In the genomic region with DNA sequence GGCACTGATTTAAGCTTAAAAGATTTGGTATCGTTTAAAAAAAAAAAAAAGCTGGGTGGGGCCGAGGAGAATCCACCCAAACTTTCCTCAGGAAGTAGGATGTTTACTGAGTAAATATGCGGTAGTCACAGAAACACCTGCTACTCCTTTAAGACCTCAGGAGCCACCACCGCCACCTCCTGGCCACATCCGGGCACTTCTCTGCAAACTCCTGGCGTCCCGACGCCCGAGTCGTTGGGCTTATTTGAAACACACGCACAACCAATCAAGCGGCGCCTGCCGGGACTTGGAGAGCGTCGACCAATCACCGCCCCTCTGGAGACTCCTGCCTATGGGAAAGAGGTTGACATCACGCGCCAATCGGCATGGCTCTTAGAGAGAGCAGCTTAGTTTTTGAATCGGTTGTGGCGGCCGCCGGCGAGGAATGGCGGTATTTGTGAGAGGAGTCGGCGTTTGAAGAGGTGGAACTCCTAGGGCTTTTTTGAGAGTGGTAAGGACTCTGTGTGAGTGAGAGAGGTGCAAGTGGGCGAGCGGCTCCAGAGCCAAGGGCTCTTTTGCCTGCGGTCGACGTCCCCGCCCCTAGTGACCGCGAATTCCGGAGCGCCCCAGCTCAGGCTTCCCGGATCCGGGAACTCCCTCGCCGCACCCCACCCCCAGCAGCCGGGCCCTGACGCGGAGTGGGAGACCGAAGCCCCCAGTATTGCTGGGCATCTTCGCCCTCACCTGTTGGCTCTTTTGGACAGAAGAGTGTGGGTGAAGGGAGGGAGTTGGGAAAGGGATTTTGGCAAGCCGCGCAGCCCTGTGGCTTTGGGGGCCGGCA, we compare ENCODE assay signal across 8 cellular contexts. TPM values are rescaled to one million over a fixed set of nuclear protein-coding genes. Genes with fewer than 3 reads are reported as not detected.
DNase-seq lines count a peak whose midpoint lies in the region; ATAC-seq and TF ChIP-seq lines count a peak whose summit lies in the region.

A gene with protein sequence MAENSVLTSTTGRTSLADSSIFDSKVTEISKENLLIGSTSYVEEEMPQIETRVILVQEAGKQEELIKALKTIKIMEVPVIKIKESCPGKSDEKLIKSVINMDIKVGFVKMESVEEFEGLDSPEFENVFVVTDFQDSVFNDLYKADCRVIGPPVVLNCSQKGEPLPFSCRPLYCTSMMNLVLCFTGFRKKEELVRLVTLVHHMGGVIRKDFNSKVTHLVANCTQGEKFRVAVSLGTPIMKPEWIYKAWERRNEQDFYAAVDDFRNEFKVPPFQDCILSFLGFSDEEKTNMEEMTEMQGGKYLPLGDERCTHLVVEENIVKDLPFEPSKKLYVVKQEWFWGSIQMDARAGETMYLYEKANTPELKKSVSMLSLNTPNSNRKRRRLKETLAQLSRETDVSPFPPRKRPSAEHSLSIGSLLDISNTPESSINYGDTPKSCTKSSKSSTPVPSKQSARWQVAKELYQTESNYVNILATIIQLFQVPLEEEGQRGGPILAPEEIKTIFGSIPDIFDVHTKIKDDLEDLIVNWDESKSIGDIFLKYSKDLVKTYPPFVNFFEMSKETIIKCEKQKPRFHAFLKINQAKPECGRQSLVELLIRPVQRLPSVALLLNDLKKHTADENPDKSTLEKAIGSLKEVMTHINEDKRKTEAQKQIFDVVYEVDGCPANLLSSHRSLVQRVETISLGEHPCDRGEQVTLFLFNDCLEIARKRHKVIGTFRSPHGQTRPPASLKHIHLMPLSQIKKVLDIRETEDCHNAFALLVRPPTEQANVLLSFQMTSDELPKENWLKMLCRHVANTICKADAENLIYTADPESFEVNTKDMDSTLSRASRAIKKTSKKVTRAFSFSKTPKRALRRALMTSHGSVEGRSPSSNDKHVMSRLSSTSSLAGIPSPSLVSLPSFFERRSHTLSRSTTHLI (plus strand): TSS at position 359 of the 820 bp plus-strand sequence. CDS start 3,805 bp downstream, outside the sequence.

- 2% methylated on average over 33 of the region's 50 CpGs for WGBS in SK-N-SH (ENCODE audit: low lambda C conversion rate)

- peaks cover 22% of the 10 kb centered on the region for H3F3A ChIP-seq in SK-N-SH (replicated peaks; ENCODE audit: insufficient read depth)

- no peaks in the 10 kb centered on the region for H4K20me1 ChIP-seq in SK-N-SH (ENCODE audit: insufficient read depth)

- peak; percentile 98 for DNase-seq in GM10248 (ENCODE audit: extremely low spot score)
- peak; percentile 92 for DNase-seq in NCI-H1048 (lab: John Stamatoyannopoulos, UW)
- peak; percentile 95 for DNase-seq in SK-N-SH
- peak; percentile 96 for DNase-seq in activated naive CD4-positive, alpha-beta T cell treated with anti-CD3 and anti-CD28 coated beads, Interleukin-2, amount 50 U/mL, for 16 hours
- peak; percentile 98 for DNase-seq in germinal center (ENCODE audit: low spot score)
- peak; percentile 99 for DNase-seq in non-pigmented ciliary epithelial cell (ENCODE audit: low read depth)
- DNase-seq in superior temporal gyrus (ENCODE audit: extremely low spot score) = peak; percentile 100

- peak; percentile 73 for TF ChIP-seq CTCF in GM10248 (IDR thresholded peaks at IDR 0.05; ENCODE audit: control extremely low read depth, extremely low read depth, low read depth, missing control alignments)
- peak; percentile 67 for TF ChIP-seq CTCF in SK-N-SH (IDR thresholded peaks at IDR 0.05)

- H3K27ac ChIP-seq in SK-N-SH (ENCODE audit: low read depth in 2 of 2, low read length in 1 of 2) = peak within 1 kb of the TSS; percentile 83 to 96

- H3K9ac ChIP-seq in SK-N-SH = peak within 1 kb of the TSS; percentile 95

- peaks cover 48% of the 10 kb centered on the region for H3K79me2 ChIP-seq in SK-N-SH (ENCODE audit: insufficient read depth)

- peaks cover 9 to 12% of the 10 kb centered on the region in 2 experiments for H3K36me3 ChIP-seq in SK-N-SH (replicated peaks in 1 of 2; ENCODE audit: control insufficient read depth in 1 of 2, insufficient read depth in 2 of 2, low read length in 1 of 2)

- CTCF ChIA-PET in GM10248 (lab: Yijun Ruan, JAX) = interaction anchor here (0.7 to 2.4 kb wide), 15 partner anchors 8 to 78 kb away, joined by 3 to 9 read pairs (median 4); a partner anchor contains a TSS
- CTCF ChIA-PET in SK-N-SH (lab: Yijun Ruan, JAX) = interaction anchor here (0.6 to 1.7 kb wide), 10 partner anchors 11 to 340 kb away, joined by 3 to 6 read pairs (median 4); a partner anchor contains a TSS

- peak within 1 kb of the TSS; percentile 82 for H3K4me2 ChIP-seq in SK-N-SH

- peak; percentile 97 for ATAC-seq in HG02588 (IDR thresholded peaks at IDR 0.05; ENCODE audit: unreplicated experiment)

- POLR2A ChIA-PET in GM10248 (lab: Yijun Ruan, JAX) (interaction anchor here (0.6 to 0.7 kb wide), 2 partner anchors 43 to 45 kb away, joined by 3 to 5 read pairs; no protein-coding TSS in a partner anchor), SK-N-SH (lab: Yijun Ruan, JAX) (interaction anchor here (0.5 kb wide), 1 partner anchor 1303 kb away, joined by 3 read pairs; no protein-coding TSS in a partner anchor)

- no peaks in the 10 kb centered on the region for H3K9me3 ChIP-seq in SK-N-SH

- H3K4me1 ChIP-seq in SK-N-SH (ENCODE audit: control insufficient read depth in 1 of 2, insufficient read depth in 2 of 2, low read depth in 1 of 2, low read length in 1 of 2) = no peaks in the 10 kb centered on the region; a peak in 2 of 4 replicates

- H3K27me3 ChIP-seq in SK-N-SH (ENCODE audit: insufficient read depth) = no peaks in the 10 kb centered on the region

- 0 out of 2 replicates have a peak, but pooled peaks have one; percentile 28 for TF ChIP-seq RAD21 in SK-N-SH (IDR thresholded peaks at IDR 0.05; ENCODE audit: low read length)

- H3K4me3 ChIP-seq in SK-N-SH (ENCODE audit: low read depth in 2 of 2, low read length in 1 of 2) = peak within 1 kb of the TSS; percentile 92 to 98

- H2AFZ ChIP-seq in SK-N-SH (ENCODE audit: low read depth) = peak within 1 kb of the TSS; percentile 75

- TF ChIP-seq EP300 in SK-N-SH (IDR thresholded peaks at IDR 0.05; ENCODE audit: borderline replicate concordance in 1 of 2, low read depth in 1 of 2, low read length in 1 of 2) = 0 out of 4 replicates have a peak, but pooled peaks of 1 of the 2 experiments have one; percentile 13

- no peaks in the 10 kb centered on the region for H3K9me2 ChIP-seq in SK-N-SH

TF ChIP-seq in SK-N-SH, 30 proteins besides CTCF, POLR2A, EP300 and RAD21 (continues in another document):
- peak; percentile 60 for TF ChIP-seq MXI1 (IDR thresholded peaks at IDR 0.05; ENCODE audit: low read depth, low read length)
- TF ChIP-seq TAF1 (IDR thresholded peaks at IDR 0.05; ENCODE audit: borderline replicate concordance, low read depth, low read length) = peak; percentile 74
- TF ChIP-seq, protein P1, sequence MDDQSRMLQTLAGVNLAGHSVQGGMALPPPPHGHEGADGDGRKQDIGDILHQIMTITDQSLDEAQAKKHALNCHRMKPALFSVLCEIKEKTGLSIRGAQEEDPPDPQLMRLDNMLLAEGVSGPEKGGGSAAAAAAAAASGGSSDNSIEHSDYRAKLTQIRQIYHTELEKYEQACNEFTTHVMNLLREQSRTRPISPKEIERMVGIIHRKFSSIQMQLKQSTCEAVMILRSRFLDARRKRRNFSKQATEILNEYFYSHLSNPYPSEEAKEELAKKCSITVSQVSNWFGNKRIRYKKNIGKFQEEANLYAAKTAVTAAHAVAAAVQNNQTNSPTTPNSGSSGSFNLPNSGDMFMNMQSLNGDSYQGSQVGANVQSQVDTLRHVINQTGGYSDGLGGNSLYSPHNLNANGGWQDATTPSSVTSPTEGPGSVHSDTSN (IDR thresholded peaks at IDR 0.05) = no peak; the same call in 1 of the 2 replicates
- TF ChIP-seq GABPA (IDR thresholded peaks at IDR 0.05; ENCODE audit: low read depth) = 0 out of 2 replicates have a peak, but pooled peaks have one; percentile 29
- TF ChIP-seq RFX5 (IDR thresholded peaks at IDR 0.05; ENCODE audit: low read length) = peak; percentile 78; the same call in 1 of the 2 replicates
- peak; percentile 46 for TF ChIP-seq CHD2 (IDR thresholded peaks at IDR 0.05; ENCODE audit: low read length, partially characterized antibody)
- TF ChIP-seq YY1 (IDR thresholded peaks at IDR 0.05; ENCODE audit: low read depth) = 0 out of 2 replicates have a peak, but pooled peaks have one; percentile 36
- TF ChIP-seq POLR2AphosphoS5 (IDR thresholded peaks at IDR 0.05; ENCODE audit: low read depth, low read length) = peak; percentile 71; the same call in 1 of the 2 replicates
- peak; percentile 96 for TF ChIP-seq FOXM1 (IDR thresholded peaks at IDR 0.05; ENCODE audit: low read depth)
- peak; percentile 59 for TF ChIP-seq ELF1 (IDR thresholded peaks at IDR 0.05)
- no peak for TF ChIP-seq TCF12 (IDR thresholded peaks at IDR 0.05)
- TF ChIP-seq RCOR1 (IDR thresholded peaks at IDR 0.05; ENCODE audit: low read length) = peak; percentile 28; the same call in 1 of the 2 replicates
- TF ChIP-seq, protein P2, sequence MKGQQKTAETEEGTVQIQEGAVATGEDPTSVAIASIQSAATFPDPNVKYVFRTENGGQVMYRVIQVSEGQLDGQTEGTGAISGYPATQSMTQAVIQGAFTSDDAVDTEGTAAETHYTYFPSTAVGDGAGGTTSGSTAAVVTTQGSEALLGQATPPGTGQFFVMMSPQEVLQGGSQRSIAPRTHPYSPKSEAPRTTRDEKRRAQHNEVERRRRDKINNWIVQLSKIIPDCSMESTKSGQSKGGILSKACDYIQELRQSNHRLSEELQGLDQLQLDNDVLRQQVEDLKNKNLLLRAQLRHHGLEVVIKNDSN (IDR thresholded peaks at IDR 0.05; ENCODE audit: borderline replicate concordance, low read depth) = no peak
- no peak for TF ChIP-seq MEF2A (IDR thresholded peaks at IDR 0.05; ENCODE audit: borderline replicate concordance, low read depth)
- no peak for TF ChIP-seq NFIC (IDR thresholded peaks at IDR 0.05; ENCODE audit: borderline replicate concordance)
- no peak for TF ChIP-seq EZH2phosphoT487 (IDR thresholded peaks at IDR 0.05; ENCODE audit: borderline replicate concordance, low read depth)
- TF ChIP-seq GATA2 (CRISPR knock-in tag; IDR thresholded peaks at IDR 0.05) = no peak
- TF ChIP-seq SIN3A (IDR thresholded peaks at IDR 0.05; ENCODE audit: borderline replicate concordance, low read depth, low read length) = peak; percentile 88; the same call in 1 of the 2 replicates
- peak; percentile 26; the same call in 1 of the 2 replicates for TF ChIP-seq SMC3 (IDR thresholded peaks at IDR 0.05; ENCODE audit: low read depth, low read length)

RNA-seq across cellular contexts. Expression of the gene that starts here (rescaled TPM):
- polyA plus RNA-seq in SK-N-SH (2012; rRNA removed) = 8.6 and 12.0 TPM in 2 replicates
- 15.2 and 16.4 TPM in 2 replicates for polyA plus RNA-seq in SK-N-SH (2012; cell fraction: cytosol; rRNA removed)
- polyA plus RNA-seq in SK-N-SH (2012; cell fraction: nucleus; rRNA removed) = 6.3 and 12.8 TPM in 2 replicates

Comparison
In these comparisons a context has a peak if more than half of its experiments do, and no peak if none do; other contexts are left out.
1. Peak in every context shown above with its lines: DNase-seq, ATAC-seq, H3K4me3 ChIP-seq and H3K27ac ChIP-seq.